8 cellular contexts compared by ENCODE assay signal in the genomic region with DNA sequence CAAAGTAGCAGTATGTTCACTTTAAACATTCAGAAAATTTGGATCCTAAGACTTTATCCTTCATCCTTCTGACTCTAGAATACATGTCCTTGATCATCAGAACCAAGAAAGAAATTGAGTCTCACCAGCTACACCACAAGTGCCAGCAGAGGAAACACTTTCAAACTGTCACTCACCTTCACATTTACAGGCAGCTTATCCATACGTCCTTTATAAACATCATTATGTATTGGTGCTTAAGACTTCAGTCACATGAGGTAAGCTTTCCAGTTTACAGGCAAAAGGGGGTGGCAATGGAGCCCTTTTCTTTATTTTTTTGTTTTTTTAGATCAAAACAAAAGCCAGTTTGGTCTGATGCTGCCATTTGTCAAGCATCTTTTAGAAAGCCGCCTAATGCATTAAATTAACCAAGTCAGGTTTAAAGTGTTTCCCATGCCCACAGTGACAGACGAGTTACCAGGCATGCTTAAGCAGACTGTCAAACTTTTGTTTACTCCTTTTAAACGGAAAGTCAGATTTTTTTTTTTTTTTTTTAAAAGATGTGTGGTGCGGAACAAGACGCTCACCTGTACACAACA. TPM values are rescaled to one million over a fixed set of nuclear protein-coding genes. Genes with fewer than 3 reads are reported as not detected.
DNase-seq lines count a peak whose midpoint lies in the region; ATAC-seq and TF ChIP-seq lines count a peak whose summit lies in the region.

No MANE protein-coding gene starts in this region.

- TF ChIP-seq CTCF in foreskin fibroblast (IDR thresholded peaks at IDR 0.05; ENCODE audit: low read depth, low read length) = no peak

- peaks cover 34 to 43% (median 35%) of the 10 kb centered on the region in 3 donors for H3K4me1 Mint-ChIP-seq in T-cell

- H3K27me3 Mint-ChIP-seq in T-cell = no peaks in the 10 kb centered on the region

- ATAC-seq in T-cell (replicated peaks in 1 of 4) (peak; percentile 0 to 11 (median 3)), esophagus mucosa (no peak)

- POLR2A ChIA-PET in T-cell (lab: Charles Lee) = interaction anchor here in 1 of 2 donors (0.7 kb wide), 1 partner anchor 101 kb away, joined by 3 read pairs; no protein-coding TSS in a partner anchor

- H3K27ac ChIP-seq in skin epidermis = peak overlapping the region in 16 of 21 experiments; percentile 94 to 99 (median 98)

- H3K9me3 Mint-ChIP-seq in T-cell = no peaks in the 10 kb centered on the region

- H3K4me3 Mint-ChIP-seq in T-cell = peak overlapping the region; percentile 79 to 85 (median 83)

- peaks cover 9% of the 10 kb centered on the region for H3K36me3 Mint-ChIP-seq in T-cell

- CTCF ChIA-PET in T-cell (lab: Charles Lee) = interaction anchor here in 1 of 2 donors (0.6 to 1.5 kb wide), 11 partner anchors 8 to 787 kb away, joined by 3 to 8 read pairs (median 5); a partner anchor contains a TSS

- H3K27ac Mint-ChIP-seq in T-cell = peak overlapping the region; percentile 81 to 87

- H3K4me3 ChIP-seq in foreskin fibroblast (ENCODE audit: low read depth in 1 of 2, low read length in 2 of 2) = peak overlapping the region; percentile 55 to 79
- peak overlapping the region in 6 of 7 experiments; percentile 68 to 90 (median 80) for H3K4me3 ChIP-seq in skin epidermis

- peak; percentile 9 for DNase-seq in DMS53 treated with DMSO at 0.1 percent for 48 hours (lab: John Stamatoyannopoulos, UW; ENCODE audit: unreplicated experiment)
- DNase-seq in DMS53 (lab: John Stamatoyannopoulos, UW) = no peak
- DNase-seq in T-cell = peak in 6 of 34 experiments; percentile 5 to 20 (median 12)
- peak; percentile 4 to 12 for DNase-seq in foreskin fibroblast
- no peak for DNase-seq in SIG-M5 (lab: John Stamatoyannopoulos, UW)
- no peak for DNase-seq in NOMO-1 treated with DMSO at 0.1 percent for 48 hours (lab: John Stamatoyannopoulos, UW; ENCODE audit: unreplicated experiment)

RNA-seq across cellular contexts. Expression of a gene that starts 1.0 kb away (rescaled TPM):
- 10 to 100 TPM; 33.9 to 38.5 (median 35.7) TPM for total RNA-seq in T-cell
- total RNA-seq in esophagus mucosa = 14.5 TPM

Comparison
In these comparisons a context has a peak if more than half of its experiments do, and no peak if none do; other contexts are left out.
1. DNase-seq: peak in DMS53 treated with DMSO at 0.1 percent for 48 hours (single experiment) and foreskin fibroblast (2 of 2); none in DMS53 (single experiment), SIG-M5 (single experiment) and NOMO-1 treated with DMSO at 0.1 percent for 48 hours (single experiment).